8 cellular contexts compared by ENCODE assay signal in the genomic region with DNA sequence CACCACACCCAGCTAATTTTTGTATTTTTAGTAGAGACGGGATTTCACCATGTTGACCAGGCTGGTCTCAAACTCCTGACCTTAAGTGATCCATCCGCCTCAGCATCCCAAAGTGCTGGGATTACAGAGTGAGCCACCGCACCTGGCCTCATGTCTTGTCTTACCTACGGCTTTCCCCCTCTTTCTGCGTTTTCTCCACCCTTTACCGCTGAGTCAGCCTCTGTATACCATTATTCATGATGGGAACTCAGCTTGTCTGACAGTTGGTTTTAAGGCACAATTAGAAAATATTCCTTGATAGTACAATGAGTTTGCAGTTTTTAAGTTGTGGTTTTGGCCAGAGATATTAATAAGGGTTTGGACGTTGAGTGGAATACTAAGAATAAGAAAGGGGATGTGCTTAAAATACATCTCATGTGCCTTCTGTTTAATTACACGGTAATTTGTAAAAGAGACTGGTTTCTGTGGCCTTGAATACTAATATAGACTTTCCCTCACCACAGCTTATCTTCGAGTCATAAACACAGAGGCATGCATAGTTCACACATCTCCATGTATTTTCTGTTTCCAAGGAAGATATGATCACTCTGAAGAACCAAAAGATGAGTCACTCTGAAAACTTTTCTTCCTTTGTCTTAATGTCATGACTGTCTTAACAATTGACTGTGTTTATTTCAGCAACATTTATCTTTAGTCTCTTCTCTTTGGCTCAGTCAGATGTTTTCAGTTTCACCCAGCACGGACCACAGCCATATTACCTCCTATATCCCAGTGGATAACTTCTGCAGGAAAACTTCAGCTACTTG. TPM values are rescaled to one million over a fixed set of nuclear protein-coding genes. Genes with fewer than 3 reads are reported as not detected.
DNase-seq lines count a peak whose midpoint lies in the region; ATAC-seq and TF ChIP-seq lines count a peak whose summit lies in the region.

No MANE protein-coding gene starts in this region.

- H3K36me3 ChIP-seq in osteoblast (ENCODE audit: insufficient read depth, low read length) (no peaks in the 10 kb centered on the region), suprapubic skin (no peaks in the 10 kb centered on the region), Karpas-422 (ENCODE audit: insufficient read depth, low read length) (no peaks in the 10 kb centered on the region)

- no peak overlapping the region for H3K9ac ChIP-seq in Karpas-422 (ENCODE audit: low read length)

- TF ChIP-seq CTCF in GM10248 (IDR thresholded peaks at IDR 0.05; ENCODE audit: control extremely low read depth, extremely low read depth, low read depth, missing control alignments) (no peak), cardiac fibroblast (IDR thresholded peaks at IDR 0.05; ENCODE audit: low read depth, low read length) (no peak), osteoblast (IDR thresholded peaks at IDR 0.05; ENCODE audit: extremely low read depth, low read depth, low read length) (no peak), suprapubic skin (IDR thresholded peaks at IDR 0.05) (no peak)

- H3K9me2 ChIP-seq in Karpas-422 (replicated peaks; ENCODE audit: insufficient read depth, low read length): no peaks in the 10 kb centered on the region

- H3K27ac ChIP-seq in osteoblast (ENCODE audit: low read depth, low read length): peak overlapping the region; percentile 76
- H3K27ac ChIP-seq in suprapubic skin: no peak overlapping the region
- H3K27ac ChIP-seq in Karpas-422 (ENCODE audit: low read length): no peak overlapping the region

- DNase-seq in GM10248 (ENCODE audit: extremely low spot score): peak; percentile 36
- peak; percentile 81 to 94 for DNase-seq in NOMO-1 (lab: John Stamatoyannopoulos, UW; ENCODE audit: unreplicated experiment in 2 of 2)
- peak; percentile 84 to 92 for DNase-seq in cardiac fibroblast (ENCODE audit: low read depth in 2 of 2)
- peak; percentile 94 for DNase-seq in osteoblast (ENCODE audit: insufficient read length, low spot score, missing footprints)
- DNase-seq in ureter (ENCODE audit: low spot score): no peak
- DNase-seq in suprapubic skin (ENCODE audit: low spot score in 2 of 2): no peak
- DNase-seq in Karpas-422: no peak

- no peak for TF ChIP-seq POLR2A in suprapubic skin (IDR thresholded peaks at IDR 0.05)

- H3K4me3 ChIP-seq in cardiac fibroblast (replicated peaks in 1 of 2; ENCODE audit: low read depth in 2 of 2, low read length in 2 of 2) (no peak overlapping the region), osteoblast (ENCODE audit: insufficient read depth, low read length) (no peak overlapping the region), suprapubic skin (no peak overlapping the region), Karpas-422 (ENCODE audit: low read length) (no peak overlapping the region)

- no peaks in the 10 kb centered on the region for H4K20me1 ChIP-seq in osteoblast (ENCODE audit: insufficient read depth, low read length)
- H4K20me1 ChIP-seq in Karpas-422 (ENCODE audit: insufficient read depth, low read depth, low read length): no peaks in the 10 kb centered on the region

- H2AFZ ChIP-seq in osteoblast (ENCODE audit: low read length) (peak overlapping the region; percentile 30), Karpas-422 (ENCODE audit: low read length) (no peak overlapping the region)

- 65% methylated on average over 10 of the region's 10 CpGs for WGBS in suprapubic skin

- no peaks in the 10 kb centered on the region for H3K9me3 ChIP-seq in osteoblast (ENCODE audit: low read depth, low read length)
- no peaks in the 10 kb centered on the region for H3K9me3 ChIP-seq in suprapubic skin
- no peaks in the 10 kb centered on the region for H3K9me3 ChIP-seq in Karpas-422 (ENCODE audit: low read length)

- POLR2A ChIA-PET in GM10248 (lab: Yijun Ruan, JAX): interaction anchor here (1.0 to 1.3 kb wide), 2 partner anchors 34 to 42 kb away, joined by 3 to 4 read pairs; no protein-coding TSS in a partner anchor

- no peak for TF ChIP-seq EP300 in suprapubic skin (IDR thresholded peaks at IDR 0.05)

- CTCF ChIA-PET in GM10248 (lab: Yijun Ruan, JAX): interaction anchor here (0.8 to 2.7 kb wide), 9 partner anchors 10 to 171 kb away, joined by 3 to 8 read pairs (median 4); no protein-coding TSS in a partner anchor

- H3K27me3 ChIP-seq in osteoblast (ENCODE audit: insufficient read depth, low read length) (no peaks in the 10 kb centered on the region), suprapubic skin (no peaks in the 10 kb centered on the region), Karpas-422 (ENCODE audit: low read length) (no peaks in the 10 kb centered on the region)

- H3K79me2 ChIP-seq in osteoblast (ENCODE audit: insufficient read depth, low read length) (no peaks in the 10 kb centered on the region), Karpas-422 (ENCODE audit: low read length) (no peaks in the 10 kb centered on the region)

- H3K4me1 ChIP-seq in osteoblast (ENCODE audit: insufficient read depth, low read length) (peaks cover 11% of the 10 kb centered on the region), suprapubic skin (peaks cover 11% of the 10 kb centered on the region), Karpas-422 (ENCODE audit: low read length) (no peaks in the 10 kb centered on the region)

- ATAC-seq in GM18502 (IDR thresholded peaks at IDR 0.05; ENCODE audit: poor library complexity, unreplicated experiment): no peak

- H3K4me2 ChIP-seq in osteoblast (ENCODE audit: insufficient read depth, low read length) (peak overlapping the region; percentile 64), Karpas-422 (ENCODE audit: low read depth, low read length, poor library complexity, severe bottlenecking) (no peak overlapping the region)

RNA-seq across cellular contexts. Expression of a gene that starts 54.3 kb away (rescaled TPM):
- total RNA-seq in osteoblast (5.0 and 6.2 TPM in 2 replicates), ureter (32.1 TPM), suprapubic skin (1 to 10 TPM; 1.6 to 6.0 (median 3.2) TPM)
- total RNA-seq in Karpas-422 (2014; rRNA removed; shearing (Covaris generic); ENCODE audit: low replicate concordance): 2.7 and 3.8 TPM in 2 replicates

Comparison
In these comparisons a context has a peak if more than half of its experiments do, and no peak if none do; other contexts are left out.
1. DNase-seq: peak in GM10248 (single experiment), NOMO-1 (2 of 2), cardiac fibroblast (2 of 2) and osteoblast (single experiment); none in ureter (single experiment), suprapubic skin (0 of 2) and Karpas-422 (single experiment).